2 cellular contexts compared by ENCODE assay signal in the genomic region with DNA sequence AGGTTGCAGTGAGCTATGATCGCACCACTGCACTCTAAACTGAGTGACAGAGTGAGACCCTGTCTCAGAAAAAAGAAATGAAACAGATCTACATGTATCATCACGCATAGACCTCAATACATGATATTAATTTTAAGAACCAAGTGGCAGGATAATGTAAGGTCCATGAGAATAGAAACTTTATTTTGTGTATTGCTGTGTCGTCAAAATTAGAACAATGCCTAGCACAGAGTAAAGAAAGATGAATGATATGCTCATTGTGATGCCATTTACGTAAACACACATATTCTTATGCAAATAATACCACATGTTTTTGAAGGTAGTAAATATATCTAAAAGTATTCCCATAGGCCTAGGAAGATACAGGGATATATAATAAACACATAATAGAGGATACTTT.
TF ChIP-seq lines count a peak whose summit lies in the region.

No MANE protein-coding gene starts in this region.

TF ChIP-seq in HepG2, 621 proteins besides CTCF, POLR2A, EP300 and RAD21:
- TF ChIP-seq MAFK (conservative IDR thresholded peaks at IDR 0.05 in 1 of 2, IDR thresholded peaks at IDR 0.05 in 1 of 2; ENCODE audit: low read length in 2 of 2) (peak; percentile 93 to 96), MAFF (IDR thresholded peaks at IDR 0.05; ENCODE audit: low read depth, low read length) (peak; percentile 93), SPEN (CRISPR knock-in tag; IDR thresholded peaks at IDR 0.05; ENCODE audit: low read depth) (no peak)
- TF ChIP-seq, protein P1, sequence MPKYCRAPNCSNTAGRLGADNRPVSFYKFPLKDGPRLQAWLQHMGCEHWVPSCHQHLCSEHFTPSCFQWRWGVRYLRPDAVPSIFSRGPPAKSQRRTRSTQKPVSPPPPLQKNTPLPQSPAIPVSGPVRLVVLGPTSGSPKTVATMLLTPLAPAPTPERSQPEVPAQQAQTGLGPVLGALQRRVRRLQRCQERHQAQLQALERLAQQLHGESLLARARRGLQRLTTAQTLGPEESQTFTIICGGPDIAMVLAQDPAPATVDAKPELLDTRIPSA (CRISPR knock-in tag; IDR thresholded peaks at IDR 0.05; ENCODE audit: borderline replicate concordance), result no peak

TF ChIP-seq in K562, 482 proteins besides CTCF, POLR2A, EP300 and RAD21:
- TF ChIP-seq POLR2AphosphoS5 (IDR thresholded peaks at IDR 0.05; ENCODE audit: control insufficient read depth, insufficient read depth, low read depth, low read length) (no peak), MAFK (IDR thresholded peaks at IDR 0.05; ENCODE audit: low read length) (peak; percentile 87), C11orf30 (IDR thresholded peaks at IDR 0.05; ENCODE audit: low read depth) (peak; percentile 89), MAFG (tag; conservative IDR thresholded peaks at IDR 0.05) (peak; percentile 81), ZNF23 (CRISPR knock-in tag; IDR thresholded peaks at IDR 0.05) (no peak), HCFC1 (IDR thresholded peaks at IDR 0.05; ENCODE audit: low read depth, low read length) (no peak), BCOR (IDR thresholded peaks at IDR 0.05) (no peak), FUS (optimal IDR thresholded peaks at IDR 0.05; ENCODE audit: low read depth, low read length) (no peak), ZNF316 (IDR thresholded peaks at IDR 0.05) (peak; percentile 94), ZNF785 (CRISPR knock-in tag; IDR thresholded peaks at IDR 0.05) (no peak), MAFF (IDR thresholded peaks at IDR 0.05; ENCODE audit: low read length) (peak; percentile 86), ZNF77 (CRISPR knock-in tag; IDR thresholded peaks at IDR 0.05) (no peak), TEAD4 (IDR thresholded peaks at IDR 0.05; ENCODE audit: low read length) (no peak), TEAD4 (CRISPR knock-in tag; IDR thresholded peaks at IDR 0.05; ENCODE audit: borderline replicate concordance) (no peak), TCFL5 (CRISPR knock-in tag; conservative IDR thresholded peaks at IDR 0.05) (no peak), XRCC3 (IDR thresholded peaks at IDR 0.05) (no peak)
- TF ChIP-seq, protein P2, sequence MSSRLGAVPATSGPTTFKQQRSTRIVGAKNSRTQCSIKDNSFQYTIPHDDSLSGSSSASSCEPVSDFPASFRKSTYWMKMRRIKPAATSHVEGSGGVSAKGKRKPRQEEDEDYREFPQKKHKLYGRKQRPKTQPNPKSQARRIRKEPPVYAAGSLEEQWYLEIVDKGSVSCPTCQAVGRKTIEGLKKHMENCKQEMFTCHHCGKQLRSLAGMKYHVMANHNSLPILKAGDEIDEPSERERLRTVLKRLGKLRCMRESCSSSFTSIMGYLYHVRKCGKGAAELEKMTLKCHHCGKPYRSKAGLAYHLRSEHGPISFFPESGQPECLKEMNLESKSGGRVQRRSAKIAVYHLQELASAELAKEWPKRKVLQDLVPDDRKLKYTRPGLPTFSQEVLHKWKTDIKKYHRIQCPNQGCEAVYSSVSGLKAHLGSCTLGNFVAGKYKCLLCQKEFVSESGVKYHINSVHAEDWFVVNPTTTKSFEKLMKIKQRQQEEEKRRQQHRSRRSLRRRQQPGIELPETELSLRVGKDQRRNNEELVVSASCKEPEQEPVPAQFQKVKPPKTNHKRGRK (tag; IDR thresholded peaks at IDR 0.05), result no peak
